In the genomic region with DNA sequence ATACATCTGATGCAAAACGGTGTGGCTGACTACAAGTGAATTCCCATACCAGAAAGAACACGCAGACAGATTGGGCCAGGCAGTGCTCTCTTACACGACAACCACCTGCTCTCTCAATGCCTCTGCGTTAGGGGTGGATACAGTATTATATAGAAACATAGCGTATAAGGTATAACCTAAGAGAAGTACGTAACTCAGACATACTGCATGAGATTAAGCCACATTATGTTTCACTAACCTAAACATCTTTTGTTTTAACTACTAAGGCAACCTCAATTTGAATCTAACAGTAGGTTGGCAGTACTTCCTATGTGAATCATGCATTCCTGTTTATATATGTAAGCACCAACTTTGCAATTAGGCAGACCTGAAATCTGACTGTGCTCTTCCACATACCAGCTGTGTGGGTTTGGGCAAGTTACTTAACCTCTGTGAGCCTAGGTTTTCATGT, we compare ENCODE assay signal across 1 cellular context.
TF ChIP-seq lines count a peak whose summit lies in the region.

No MANE protein-coding gene starts in this region.

TF ChIP-seq in A549, 52 proteins besides CTCF, POLR2A, EP300 and RAD21 (continued from another document):
- TF ChIP-seq, protein P1, sequence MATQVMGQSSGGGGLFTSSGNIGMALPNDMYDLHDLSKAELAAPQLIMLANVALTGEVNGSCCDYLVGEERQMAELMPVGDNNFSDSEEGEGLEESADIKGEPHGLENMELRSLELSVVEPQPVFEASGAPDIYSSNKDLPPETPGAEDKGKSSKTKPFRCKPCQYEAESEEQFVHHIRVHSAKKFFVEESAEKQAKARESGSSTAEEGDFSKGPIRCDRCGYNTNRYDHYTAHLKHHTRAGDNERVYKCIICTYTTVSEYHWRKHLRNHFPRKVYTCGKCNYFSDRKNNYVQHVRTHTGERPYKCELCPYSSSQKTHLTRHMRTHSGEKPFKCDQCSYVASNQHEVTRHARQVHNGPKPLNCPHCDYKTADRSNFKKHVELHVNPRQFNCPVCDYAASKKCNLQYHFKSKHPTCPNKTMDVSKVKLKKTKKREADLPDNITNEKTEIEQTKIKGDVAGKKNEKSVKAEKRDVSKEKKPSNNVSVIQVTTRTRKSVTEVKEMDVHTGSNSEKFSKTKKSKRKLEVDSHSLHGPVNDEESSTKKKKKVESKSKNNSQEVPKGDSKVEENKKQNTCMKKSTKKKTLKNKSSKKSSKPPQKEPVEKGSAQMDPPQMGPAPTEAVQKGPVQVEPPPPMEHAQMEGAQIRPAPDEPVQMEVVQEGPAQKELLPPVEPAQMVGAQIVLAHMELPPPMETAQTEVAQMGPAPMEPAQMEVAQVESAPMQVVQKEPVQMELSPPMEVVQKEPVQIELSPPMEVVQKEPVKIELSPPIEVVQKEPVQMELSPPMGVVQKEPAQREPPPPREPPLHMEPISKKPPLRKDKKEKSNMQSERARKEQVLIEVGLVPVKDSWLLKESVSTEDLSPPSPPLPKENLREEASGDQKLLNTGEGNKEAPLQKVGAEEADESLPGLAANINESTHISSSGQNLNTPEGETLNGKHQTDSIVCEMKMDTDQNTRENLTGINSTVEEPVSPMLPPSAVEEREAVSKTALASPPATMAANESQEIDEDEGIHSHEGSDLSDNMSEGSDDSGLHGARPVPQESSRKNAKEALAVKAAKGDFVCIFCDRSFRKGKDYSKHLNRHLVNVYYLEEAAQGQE (IDR thresholded peaks at IDR 0.05), result no peak
- TF ChIP-seq EHF (CRISPR knock-in tag; IDR thresholded peaks at IDR 0.05), result no peak
- no peak for TF ChIP-seq NFE2L2 (conservative IDR thresholded peaks at IDR 0.05; ENCODE audit: low read length)
- TF ChIP-seq CHD2 (IDR thresholded peaks at IDR 0.05; ENCODE audit: low read length, partially characterized antibody), result no peak
- TF ChIP-seq TFCP2L1 (CRISPR knock-in tag; IDR thresholded peaks at IDR 0.05), result no peak
- TF ChIP-seq EHMT2 (IDR thresholded peaks at IDR 0.05; ENCODE audit: low read depth), result no peak
- TF ChIP-seq HES2 (IDR thresholded peaks at IDR 0.05), result no peak
- TF ChIP-seq RFX5 (IDR thresholded peaks at IDR 0.05), result no peak
- TF ChIP-seq, protein P2, sequence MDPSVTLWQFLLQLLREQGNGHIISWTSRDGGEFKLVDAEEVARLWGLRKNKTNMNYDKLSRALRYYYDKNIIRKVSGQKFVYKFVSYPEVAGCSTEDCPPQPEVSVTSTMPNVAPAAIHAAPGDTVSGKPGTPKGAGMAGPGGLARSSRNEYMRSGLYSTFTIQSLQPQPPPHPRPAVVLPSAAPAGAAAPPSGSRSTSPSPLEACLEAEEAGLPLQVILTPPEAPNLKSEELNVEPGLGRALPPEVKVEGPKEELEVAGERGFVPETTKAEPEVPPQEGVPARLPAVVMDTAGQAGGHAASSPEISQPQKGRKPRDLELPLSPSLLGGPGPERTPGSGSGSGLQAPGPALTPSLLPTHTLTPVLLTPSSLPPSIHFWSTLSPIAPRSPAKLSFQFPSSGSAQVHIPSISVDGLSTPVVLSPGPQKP (IDR thresholded peaks at IDR 0.05; ENCODE audit: low read depth, low read length), result no peak
- TF ChIP-seq CBX8 (IDR thresholded peaks at IDR 0.05), result no peak
- TF ChIP-seq POLR2AphosphoS2 (conservative IDR thresholded peaks at IDR 0.05; ENCODE audit: low read length), result no peak
- TF ChIP-seq KDM5A (IDR thresholded peaks at IDR 0.05), result no peak
